10 cellular contexts compared by ENCODE assay signal in genomic region chr5:10351199-10351881, GRCh38. TPM values are rescaled to one million over a fixed set of nuclear protein-coding genes. Genes with fewer than 3 reads are reported as not detected.
A peak's percentile ranks its signal among the peaks of the same experiment; 100 is the strongest.
DNase-seq lines count a peak whose midpoint lies in the region; ATAC-seq and TF ChIP-seq lines count a peak whose summit lies in the region.
"Had no signal": no experiment of that assay in that cellular context is flagged by ENCODE, and none has a peak within 500 bp of the region (broad histone marks: within the 10 kb centered on the region; RNA-seq: fewer than 3 reads in every experiment).

No MANE protein-coding gene starts in this region.

- H3K4me1 ChIP-seq in ACC112 (ENCODE audit: control insufficient read depth, insufficient read depth, low read length, unreplicated experiment) = peaks cover 4% of the 10 kb centered on the region
- peaks cover 17% of the 10 kb centered on the region for H3K4me1 ChIP-seq in GM23248 (ENCODE audit: insufficient read depth)
- peaks cover 9% of the 10 kb centered on the region for H3K4me1 ChIP-seq in HAP-1

- H3K4me3 ChIP-seq in ACC112 (ENCODE audit: low read depth, low read length) (0 out of 2 replicates have a peak overlapping the region, but pooled peaks have one; percentile 19), GM23248 (no peak overlapping the region), HAP-1 (no peak overlapping the region), coronary artery (no peak overlapping the region)

- no peak overlapping the region for H2AFZ ChIP-seq in ACC112 (ENCODE audit: low read length, unreplicated experiment)
- H2AFZ ChIP-seq in GM23248 = 0 out of 2 replicates have a peak overlapping the region, but pooled peaks have one; percentile 3

- in situ Hi-C loops in GM23248 (cut with MboI) (no loop called here), HAP-1 (cut with MboI; ENCODE audit: low sequenced_read_pairs) (no loop called here)

- TF ChIP-seq CTCF in VCaP (conservative IDR thresholded peaks at IDR 0.05) (no peak), coronary artery (IDR thresholded peaks at IDR 0.05) (no peak)

- H3K9me3 ChIP-seq in GM23248 (ENCODE audit: low read depth) (no peaks in the 10 kb centered on the region), HAP-1 (no peaks in the 10 kb centered on the region)

- H3K9ac ChIP-seq in GM23248 = no peak overlapping the region

- H3F3A ChIP-seq in GM23248 (ENCODE audit: insufficient read depth) = peaks cover 22% of the 10 kb centered on the region; the same call in 1 of the 2 replicates

- intact Hi-C loops in left cardiac atrium (cut with DNase I) = no loop called here

- 76 to 78% methylated on average over 5 of the region's 5 CpGs for WGBS in GM23248 (ENCODE audit: low coverage in 1 of 2, low lambda C conversion rate in 2 of 2, missing lambda C conversion rate in 2 of 2), 2 experiments

- H3K27me3 ChIP-seq in ACC112 (ENCODE audit: insufficient read depth, low read length) = no peaks in the 10 kb centered on the region
- H3K27me3 ChIP-seq in GM23248 (replicated peaks; ENCODE audit: insufficient read depth) = no peaks in the 10 kb centered on the region
- no peaks in the 10 kb centered on the region for H3K27me3 ChIP-seq in HAP-1 (ENCODE audit: low read depth)

- H3K9me2 ChIP-seq in GM23248 (ENCODE audit: insufficient read depth) = no peaks in the 10 kb centered on the region

- H3K79me2 ChIP-seq in ACC112 (ENCODE audit: control insufficient read depth, insufficient read depth, low read length, unreplicated experiment) (peaks cover 32% of the 10 kb centered on the region), GM23248 (ENCODE audit: insufficient read depth) (peaks cover 29% of the 10 kb centered on the region)

- no peaks in the 10 kb centered on the region for H3K36me3 ChIP-seq in ACC112 (ENCODE audit: insufficient read depth, low read length)
- H3K36me3 ChIP-seq in GM23248 (ENCODE audit: low read depth) = no peaks in the 10 kb centered on the region
- H3K36me3 ChIP-seq in HAP-1 (replicated peaks) = no peaks in the 10 kb centered on the region

- H3K4me2 ChIP-seq in GM23248 (ENCODE audit: unreplicated experiment) = no peak overlapping the region

- H3K27ac ChIP-seq in ACC112 (ENCODE audit: low read depth, low read length) (no peak overlapping the region), GM23248 (no peak overlapping the region), VCaP (peak overlapping the region; percentile 100), coronary artery (no peak overlapping the region)

- peak; percentile 55 for DNase-seq in GM23248
- DNase-seq in left cardiac atrium = no peak
- no peak for DNase-seq in SW 1271 (lab: John Stamatoyannopoulos, UW)
- no peak for DNase-seq in HAP-1 (ENCODE audit: low spot score in 2 of 2)
- DNase-seq in coronary artery (ENCODE audit: low spot score) = no peak
- DNase-seq: NCI-H1092 treated with DMSO at 0.1 percent for 48 hours had no signal

- ATAC-seq in left cardiac atrium (peak; percentile 10 to 30), GM18858 (IDR thresholded peaks at IDR 0.05; ENCODE audit: unreplicated experiment) (no peak)
- ATAC-seq: HCT116 had no signal

- no peaks in the 10 kb centered on the region; the same call in 1 of the 2 replicates for H4K20me1 ChIP-seq in GM23248 (ENCODE audit: insufficient read depth)

RNA-seq across cellular contexts. Expression of gene MARCHF6, which starts 2.2 kb away (rescaled TPM):
- total RNA-seq in GM23248 (2014; rRNA removed; shearing (Covaris generic)) = 44.9 and 56.4 TPM in 2 replicates
- polyA plus RNA-seq in GM23248 (2016; fragmentation: Nextera tagmentation; extraction: Ambion mirVana) = 97.5 and 105 TPM in 2 replicates
- 100 to 1,000 TPM; 140 to 160 TPM for total RNA-seq in left cardiac atrium

RNA-seq across cellular contexts. Expression of gene CMBL, which starts 43.6 kb away (rescaled TPM):
- 4.0 and 4.2 TPM in 2 replicates for total RNA-seq in GM23248 (2014; rRNA removed; shearing (Covaris generic))
- polyA plus RNA-seq in GM23248 (2016; fragmentation: Nextera tagmentation; extraction: Ambion mirVana) = 14.6 and 16.0 TPM in 2 replicates
- total RNA-seq in left cardiac atrium = 10 to 100 TPM; 23.9 to 39.5 TPM
